14 cellular contexts compared by ENCODE assay signal in genomic region chr9:41113348-41113747, GRCh38. TPM values are rescaled to one million over a fixed set of nuclear protein-coding genes. Genes with fewer than 3 reads are reported as not detected.
"Had no signal": no experiment of that assay in that cellular context is flagged by ENCODE, and none has a peak within 500 bp of the region (broad histone marks: within the 10 kb centered on the region; RNA-seq: fewer than 3 reads in every experiment).

No MANE protein-coding gene starts in this region.

RNA-seq across cellular contexts. Expression of gene FOXD4L6, which starts 15.1 kb away (rescaled TPM):
- total RNA-seq: heart right ventricle, hepatocyte, kidney epithelial cell, left ventricle myocardium inferior, lower leg skin, mesothelial cell of epicardium, mononuclear cell, natural killer cell, ovary, progenitor cell of endocrine pancreas, right atrium auricular region, right lobe of liver, skeletal muscle tissue, temporal lobe had no signal
